ENCODE assay signal across 12 cellular contexts in genomic region chr1:167109125-167109524, GRCh38. TPM values are rescaled to one million over a fixed set of nuclear protein-coding genes. Genes with fewer than 3 reads are reported as not detected.
DNase-seq lines count a peak whose midpoint lies in the region; ATAC-seq and TF ChIP-seq lines count a peak whose summit lies in the region.
"Had no signal": no experiment of that assay in that cellular context is flagged by ENCODE, and none has a peak within 500 bp of the region (broad histone marks: within the 10 kb centered on the region; RNA-seq: fewer than 3 reads in every experiment).

No MANE protein-coding gene starts in this region.

- CTCF ChIA-PET in activated naive CD4-positive, alpha-beta T cell treated with anti-CD3 and anti-CD28 coated beads, Interleukin-2, amount 10 ng/mL, durations not matched to agents 7 days and 5 days (lab: Charles Lee), result interaction anchor here (0.7 to 2.0 kb wide), 8 partner anchors 12 to 408 kb away, joined by 3 to 8 read pairs (median 4); partner anchors contain the start of genes GPA33 and POU2F1
- CTCF ChIA-PET in activated CD8-positive, alpha-beta T cell treated with anti-CD3 and anti-CD28 coated beads, Interleukin-2, amount 10 ng/mL, durations not matched to agents 7 days and 5 days (lab: Charles Lee), result interaction anchor here (0.8 to 3.6 kb wide), 13 partner anchors 10 to 446 kb away, joined by 3 to 18 read pairs (median 3); partner anchors contain the start of genes GPA33, POU2F1 and STYXL2

- ATAC-seq in activated CD8-positive, alpha-beta T cell treated with anti-CD3 and anti-CD28 coated beads, Interleukin-2, amount 10 ng/mL, durations not matched to agents 7 days and 5 days, result peak; percentile 53
- peak; percentile 47 to 77 (median 65) for ATAC-seq in psoas muscle

- peak overlapping the region; percentile 79 for H3K27ac ChIP-seq in KOPT-K1 (ENCODE audit: low read depth, low read length, poor library complexity, severe bottlenecking)
- peak overlapping the region; percentile 96 for H3K27ac ChIP-seq in psoas muscle
- no peak overlapping the region for H3K27ac ChIP-seq in tibial nerve
- H3K27ac ChIP-seq: upper lobe of left lung had no signal

- peaks cover 65% of the 10 kb centered on the region for H3K4me1 Mint-ChIP-seq in activated naive CD4-positive, alpha-beta T cell treated with anti-CD3 and anti-CD28 coated beads, Interleukin-2, amount 10 ng/mL, durations not matched to agents 7 days and 5 days
- H3K4me1 Mint-ChIP-seq in activated CD8-positive, alpha-beta T cell treated with anti-CD3 and anti-CD28 coated beads, Interleukin-2, amount 10 ng/mL, durations not matched to agents 7 days and 5 days (ENCODE audit: low read depth), result peaks cover 48% of the 10 kb centered on the region
- peaks cover 23% of the 10 kb centered on the region for H3K4me1 Mint-ChIP-seq in type B pancreatic cell (ENCODE audit: unreplicated experiment)

- H3K4me1 ChIP-seq in psoas muscle, result peaks cover 58% of the 10 kb centered on the region
- no peaks in the 10 kb centered on the region for H3K4me1 ChIP-seq in tibial nerve
- H3K4me1 ChIP-seq: upper lobe of left lung had no signal

- POLR2A ChIA-PET in activated CD8-positive, alpha-beta T cell treated with anti-CD3 and anti-CD28 coated beads, Interleukin-2, amount 10 ng/mL, durations not matched to agents 7 days and 5 days (lab: Charles Lee), result interaction anchor here (0.5 kb wide), 1 partner anchor 134 kb away, joined by 4 read pairs; no protein-coding TSS in a partner anchor

- DNase-seq in activated naive CD4-positive, alpha-beta T cell treated with anti-CD3 and anti-CD28 coated beads, Interleukin-2, amount 10 ng/mL, durations not matched to agents 7 days and 5 days, result peak; percentile 37
- no peak for DNase-seq in activated naive CD4-positive, alpha-beta T cell treated with Interleukin-2 at 50 U/mL for 16 hours
- no peak for DNase-seq in activated CD8-positive, alpha-beta T cell treated with anti-CD3 and anti-CD28 coated beads, Interleukin-2, amount 10 ng/mL, durations not matched to agents 7 days and 5 days
- DNase-seq in psoas muscle, result no peak
- DNase-seq in type B pancreatic cell (ENCODE audit: extremely low spot score, unreplicated experiment), result no peak
- DNase-seq in stimulated activated CD4-positive, alpha-beta T cell treated with anti-CD3 and anti-CD28 coated beads, Interleukin-4, amount 100 ng/mL, for 24 hours, result no peak
- no peak for DNase-seq in tibial nerve (ENCODE audit: low spot score in 2 of 2)
- DNase-seq: activated T-cell treated with anti-CD3 and anti-CD28 coated beads, Interleukin-2, amount 50 U/mL, for 1 hour; kidney glomerular epithelial cell; upper lobe of left lung had no signal

- H3K4me3 ChIP-seq in psoas muscle (no peak overlapping the region), tibial nerve (no peak overlapping the region)
- H3K4me3 ChIP-seq: upper lobe of left lung had no signal

- H3K27ac Mint-ChIP-seq in activated naive CD4-positive, alpha-beta T cell treated with anti-CD3 and anti-CD28 coated beads, Interleukin-2, amount 10 ng/mL, durations not matched to agents 7 days and 5 days, result no peak overlapping the region
- H3K27ac Mint-ChIP-seq in activated CD8-positive, alpha-beta T cell treated with anti-CD3 and anti-CD28 coated beads, Interleukin-2, amount 10 ng/mL, durations not matched to agents 7 days and 5 days, result peak overlapping the region; percentile 62
- H3K27ac Mint-ChIP-seq in type B pancreatic cell, result no peak overlapping the region

- no peak overlapping the region for H3K4me3 Mint-ChIP-seq in activated naive CD4-positive, alpha-beta T cell treated with anti-CD3 and anti-CD28 coated beads, Interleukin-2, amount 10 ng/mL, durations not matched to agents 7 days and 5 days
- H3K4me3 Mint-ChIP-seq in activated CD8-positive, alpha-beta T cell treated with anti-CD3 and anti-CD28 coated beads, Interleukin-2, amount 10 ng/mL, durations not matched to agents 7 days and 5 days, result no peak overlapping the region
- no peak overlapping the region for H3K4me3 Mint-ChIP-seq in type B pancreatic cell

- no peaks in the 10 kb centered on the region for H3K36me3 ChIP-seq in KOPT-K1 (ENCODE audit: insufficient read depth, low read length)
- H3K36me3 ChIP-seq in psoas muscle (ENCODE audit: insufficient read depth in 1 of 2, low read depth in 1 of 2), result peaks cover 0 to 22% of the 10 kb centered on the region in 2 donors
- H3K36me3 ChIP-seq in tibial nerve, result no peaks in the 10 kb centered on the region
- H3K36me3 ChIP-seq: upper lobe of left lung had no signal

- H3K27me3 ChIP-seq in psoas muscle (ENCODE audit: insufficient read depth in 3 of 3, low read length in 2 of 3) (no peaks in the 10 kb centered on the region), tibial nerve (no peaks in the 10 kb centered on the region)
- H3K27me3 ChIP-seq: upper lobe of left lung had no signal

- peaks cover 21% of the 10 kb centered on the region for H3K27me3 Mint-ChIP-seq in activated naive CD4-positive, alpha-beta T cell treated with anti-CD3 and anti-CD28 coated beads, Interleukin-2, amount 10 ng/mL, durations not matched to agents 7 days and 5 days
- peaks cover 20% of the 10 kb centered on the region for H3K27me3 Mint-ChIP-seq in activated CD8-positive, alpha-beta T cell treated with anti-CD3 and anti-CD28 coated beads, Interleukin-2, amount 10 ng/mL, durations not matched to agents 7 days and 5 days (ENCODE audit: low read depth)
- H3K27me3 Mint-ChIP-seq in type B pancreatic cell, result peaks cover 6% of the 10 kb centered on the region

- TF ChIP-seq EP300 in tibial nerve (IDR thresholded peaks at IDR 0.05), result no peak

- WGBS in psoas muscle, 3 donors, result 18 to 35% (median 31%) methylated on average over 1 to 2 of the region's 2 CpGs
- 40 to 52% methylated on average over 2 of the region's 2 CpGs for WGBS in tibial nerve, 2 donors

- H3K36me3 Mint-ChIP-seq in activated naive CD4-positive, alpha-beta T cell treated with anti-CD3 and anti-CD28 coated beads, Interleukin-2, amount 10 ng/mL, durations not matched to agents 7 days and 5 days, result peaks cover 4% of the 10 kb centered on the region
- H3K36me3 Mint-ChIP-seq in activated CD8-positive, alpha-beta T cell treated with anti-CD3 and anti-CD28 coated beads, Interleukin-2, amount 10 ng/mL, durations not matched to agents 7 days and 5 days (ENCODE audit: low read depth), result no peaks in the 10 kb centered on the region
- H3K36me3 Mint-ChIP-seq in type B pancreatic cell, result no peaks in the 10 kb centered on the region

- intact Hi-C loops in psoas muscle (cut with DNase I), result no loop called here

- no peak for TF ChIP-seq CTCF in psoas muscle (IDR thresholded peaks at IDR 0.05)
- TF ChIP-seq CTCF in type B pancreatic cell (conservative IDR thresholded peaks at IDR 0.05), result no peak
- TF ChIP-seq CTCF in tibial nerve (IDR thresholded peaks at IDR 0.05), result no peak

- H3K9me3 Mint-ChIP-seq in activated naive CD4-positive, alpha-beta T cell treated with anti-CD3 and anti-CD28 coated beads, Interleukin-2, amount 10 ng/mL, durations not matched to agents 7 days and 5 days, result peaks cover 11% of the 10 kb centered on the region
- no peaks in the 10 kb centered on the region for H3K9me3 Mint-ChIP-seq in activated CD8-positive, alpha-beta T cell treated with anti-CD3 and anti-CD28 coated beads, Interleukin-2, amount 10 ng/mL, durations not matched to agents 7 days and 5 days (ENCODE audit: insufficient read depth)
- H3K9me3 Mint-ChIP-seq in type B pancreatic cell, result peaks cover 5% of the 10 kb centered on the region

- H3K9me3 ChIP-seq in KOPT-K1 (ENCODE audit: insufficient read depth, low read length, poor library complexity, severe bottlenecking) (no peaks in the 10 kb centered on the region), psoas muscle (no peaks in the 10 kb centered on the region), tibial nerve (peaks cover 0 to 14% (median 0%) of the 10 kb centered on the region in 4 donors)
- H3K9me3 ChIP-seq: upper lobe of left lung had no signal

- TF ChIP-seq POLR2A in tibial nerve (IDR thresholded peaks at IDR 0.05), result no peak

RNA-seq across cellular contexts. Expression of gene STYXL2, which starts 15.2 kb away (rescaled TPM):
- not detected for total RNA-seq in activated CD8-positive, alpha-beta T cell treated with anti-CD3 and anti-CD28 coated beads, Interleukin-2, amount 10 ng/mL, durations not matched to agents 7 days and 5 days
- total RNA-seq in psoas muscle (100 to 1,000 TPM; 134 to 205 (median 143) TPM), type B pancreatic cell (ENCODE audit: low replicate concordance) (not detected in 2 replicates), tibial nerve (under 1 TPM in 1 of 4 donors, not detected in 3; 0.22 TPM)
- polyA plus RNA-seq in psoas muscle, result 10 to 100 TPM; 15.2 to 56.0 (median 52.5) TPM

RNA-seq across cellular contexts. Expression of gene GPA33, which starts 18.9 kb away (rescaled TPM):
- total RNA-seq in activated CD8-positive, alpha-beta T cell treated with anti-CD3 and anti-CD28 coated beads, Interleukin-2, amount 10 ng/mL, durations not matched to agents 7 days and 5 days, result under 1 TPM; 0.16 to 0.24 TPM
- total RNA-seq in psoas muscle, result 1 to 10 TPM in 1 of 4 donors, under 1 TPM in 2, not detected in 1; 0.12 to 2.2 (median 0.27) TPM
- polyA plus RNA-seq in psoas muscle, result under 1 TPM in 2 of 3 donors, not detected in 1; 0.06 to 0.10 TPM
- total RNA-seq in type B pancreatic cell (ENCODE audit: low replicate concordance), result 0.68 and 1.4 TPM in 2 replicates
- not detected for total RNA-seq in tibial nerve
- total RNA-seq: chondrocyte had no signal

Comparison
In these comparisons a context has a peak if more than half of its experiments do, and no peak if none do; other contexts are left out.
1. H3K27ac ChIP-seq: peak in KOPT-K1 (single experiment) and psoas muscle (single experiment); none in tibial nerve (0 of 4).
2. RNA of gene STYXL2, which starts 15.2 kb away (total RNA-seq): 134 to 205 TPM in psoas muscle; not detected in type B pancreatic cell, not detected in activated CD8-positive, alpha-beta T cell treated with anti-CD3 and anti-CD28 coated beads, Interleukin-2, amount 10 ng/mL, durations not matched to agents 7 days and 5 days and 0.22 TPM in tibial nerve; every median in the first group is over 100 times any median in the second.